1 cellular context compared by ENCODE assay signal in the genomic region with DNA sequence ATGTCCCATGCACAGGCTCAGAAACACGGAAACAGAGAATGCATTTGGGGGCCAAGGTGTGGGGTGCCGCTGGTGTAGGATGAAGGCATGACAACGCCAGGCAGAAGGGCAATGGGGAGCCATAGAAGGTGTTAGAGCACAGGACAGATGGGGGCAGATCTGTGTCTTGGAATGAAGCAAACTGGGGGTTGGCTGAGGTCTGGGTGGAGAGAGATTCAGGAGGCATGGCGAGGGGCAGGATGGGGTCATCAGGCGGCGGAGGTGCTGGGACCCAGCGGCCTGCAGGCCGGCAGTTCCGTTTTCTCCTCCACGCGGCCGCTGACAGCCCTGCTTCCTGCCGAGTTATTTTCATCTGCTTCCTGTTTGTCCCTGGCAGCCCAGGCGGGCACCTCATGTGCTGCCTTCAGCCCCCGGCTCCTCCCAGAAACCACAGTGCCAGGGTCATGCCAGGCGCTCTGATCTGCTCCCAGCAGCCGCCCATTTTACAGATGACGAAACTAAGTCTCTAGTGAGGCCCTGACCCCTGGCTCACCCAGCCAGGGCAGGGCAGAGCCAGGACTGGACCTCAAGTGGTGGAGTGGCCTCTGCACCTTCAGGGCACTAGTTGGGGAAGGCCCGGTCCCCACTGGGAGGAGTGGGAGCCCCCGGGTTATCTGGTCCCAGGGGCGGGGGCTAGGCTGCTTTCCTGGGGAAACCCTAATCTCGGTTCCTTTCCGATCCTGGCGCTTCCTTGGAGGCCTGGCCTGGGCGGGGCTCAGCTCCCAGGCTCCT.
TF ChIP-seq lines count a peak whose summit lies in the region.

No MANE protein-coding gene starts in this region.

TF ChIP-seq in HCT116, 20 proteins besides CTCF, POLR2A, EP300 and RAD21 (continued from another document):
- TF ChIP-seq, protein P1, sequence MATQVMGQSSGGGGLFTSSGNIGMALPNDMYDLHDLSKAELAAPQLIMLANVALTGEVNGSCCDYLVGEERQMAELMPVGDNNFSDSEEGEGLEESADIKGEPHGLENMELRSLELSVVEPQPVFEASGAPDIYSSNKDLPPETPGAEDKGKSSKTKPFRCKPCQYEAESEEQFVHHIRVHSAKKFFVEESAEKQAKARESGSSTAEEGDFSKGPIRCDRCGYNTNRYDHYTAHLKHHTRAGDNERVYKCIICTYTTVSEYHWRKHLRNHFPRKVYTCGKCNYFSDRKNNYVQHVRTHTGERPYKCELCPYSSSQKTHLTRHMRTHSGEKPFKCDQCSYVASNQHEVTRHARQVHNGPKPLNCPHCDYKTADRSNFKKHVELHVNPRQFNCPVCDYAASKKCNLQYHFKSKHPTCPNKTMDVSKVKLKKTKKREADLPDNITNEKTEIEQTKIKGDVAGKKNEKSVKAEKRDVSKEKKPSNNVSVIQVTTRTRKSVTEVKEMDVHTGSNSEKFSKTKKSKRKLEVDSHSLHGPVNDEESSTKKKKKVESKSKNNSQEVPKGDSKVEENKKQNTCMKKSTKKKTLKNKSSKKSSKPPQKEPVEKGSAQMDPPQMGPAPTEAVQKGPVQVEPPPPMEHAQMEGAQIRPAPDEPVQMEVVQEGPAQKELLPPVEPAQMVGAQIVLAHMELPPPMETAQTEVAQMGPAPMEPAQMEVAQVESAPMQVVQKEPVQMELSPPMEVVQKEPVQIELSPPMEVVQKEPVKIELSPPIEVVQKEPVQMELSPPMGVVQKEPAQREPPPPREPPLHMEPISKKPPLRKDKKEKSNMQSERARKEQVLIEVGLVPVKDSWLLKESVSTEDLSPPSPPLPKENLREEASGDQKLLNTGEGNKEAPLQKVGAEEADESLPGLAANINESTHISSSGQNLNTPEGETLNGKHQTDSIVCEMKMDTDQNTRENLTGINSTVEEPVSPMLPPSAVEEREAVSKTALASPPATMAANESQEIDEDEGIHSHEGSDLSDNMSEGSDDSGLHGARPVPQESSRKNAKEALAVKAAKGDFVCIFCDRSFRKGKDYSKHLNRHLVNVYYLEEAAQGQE (IDR thresholded peaks at IDR 0.05; ENCODE audit: low read depth) = no peak
